ENCODE assay signal across 8 cellular contexts in genomic region chr16:85610446-85611204, GRCh38. TPM values are rescaled to one million over a fixed set of nuclear protein-coding genes. Genes with fewer than 3 reads are reported as not detected.
DNase-seq lines count a peak whose midpoint lies in the region; ATAC-seq and TF ChIP-seq lines count a peak whose summit lies in the region.

No MANE protein-coding gene starts in this region.

- peaks cover 3% of the 10 kb centered on the region for H3F3A ChIP-seq in neural cell (ENCODE audit: insufficient read depth, low read length, poor library complexity, severe bottlenecking)

- H3K4me2 ChIP-seq in neural cell (ENCODE audit: low read length): peak overlapping the region; percentile 25

- H3K27ac ChIP-seq in neural cell (ENCODE audit: low read length): peak overlapping the region; percentile 55

- H4K20me1 ChIP-seq in neural cell (ENCODE audit: insufficient read depth): no peaks in the 10 kb centered on the region

- peak; percentile 96 for TF ChIP-seq CTCF in LNCAP (IDR thresholded peaks at IDR 0.05)
- peak; percentile 92 for TF ChIP-seq CTCF in foreskin fibroblast (IDR thresholded peaks at IDR 0.05; ENCODE audit: low read depth, low read length)
- peak; percentile 98 for TF ChIP-seq CTCF in neural cell (IDR thresholded peaks at IDR 0.05; ENCODE audit: poor library complexity, severe bottlenecking)

- peak; percentile 97 for TF ChIP-seq RAD21 in neural cell (conservative IDR thresholded peaks at IDR 0.05)

- no peaks in the 10 kb centered on the region for H3K9me3 ChIP-seq in neural cell (ENCODE audit: low read length)

- H2AFZ ChIP-seq in neural cell (ENCODE audit: low read depth, low read length): no peak overlapping the region

- H3K9ac ChIP-seq in neural cell (ENCODE audit: low read length): peak overlapping the region; percentile 69

- no peak for TF ChIP-seq EP300 in neural cell (conservative IDR thresholded peaks at IDR 0.05; ENCODE audit: poor library complexity, severe bottlenecking)

- ATAC-seq in GM21381 (IDR thresholded peaks at IDR 0.05; ENCODE audit: unreplicated experiment): peak; percentile 36
- peak; percentile 73 for ATAC-seq in stimulated activated naive CD8-positive, alpha-beta T cell treated with anti-CD3 and anti-CD28 coated beads, Interleukin-15, Interleukin-2, amounts not matched to agents 100 U/mL and 50 U/mL, for 24 hours

- H3K36me3 ChIP-seq in neural cell (ENCODE audit: insufficient read depth, low read length): no peaks in the 10 kb centered on the region

- DNase-seq in C1 segment of cervical spinal cord (lab: John Stamatoyannopoulos, UW) (peak in 13 of 14 donors; percentile 49 to 90 (median 78)), SHP77 (lab: John Stamatoyannopoulos, UW) (peak; percentile 86 to 88), foreskin fibroblast (peak; percentile 85 to 94)
- peak; percentile 79 for DNase-seq in activated effector memory CD4-positive, alpha-beta T cell treated with Interleukin-2 at 50 U/mL for 16 hours
- peak; percentile 96 for DNase-seq in stimulated activated naive CD8-positive, alpha-beta T cell treated with anti-CD3 and anti-CD28 coated beads, Interleukin-15, Interleukin-2, amounts not matched to agents 100 U/mL and 50 U/mL, for 24 hours

- H3K27me3 ChIP-seq in neural cell (ENCODE audit: insufficient read depth, low read depth, low read length): no peaks in the 10 kb centered on the region

- no peaks in the 10 kb centered on the region for H3K9me2 ChIP-seq in neural cell (ENCODE audit: insufficient read depth, low read length)

- peaks cover 74% of the 10 kb centered on the region for H3K79me2 ChIP-seq in neural cell (replicated peaks; ENCODE audit: insufficient read depth, low read length)

- H3K4me3 ChIP-seq in foreskin fibroblast (ENCODE audit: low read depth in 1 of 2, low read length in 2 of 2) (no peak overlapping the region), neural cell (ENCODE audit: low read length) (peak overlapping the region; percentile 76)

TF ChIP-seq in neural cell, 6 proteins besides CTCF, POLR2A, EP300 and RAD21:
- TF ChIP-seq TAF1 (IDR thresholded peaks at IDR 0.05; ENCODE audit: low read depth): no peak
- TF ChIP-seq MXI1 (conservative IDR thresholded peaks at IDR 0.05; ENCODE audit: poor library complexity, severe bottlenecking): peak; percentile 33
- TF ChIP-seq SMC3 (conservative IDR thresholded peaks at IDR 0.05; ENCODE audit: poor library complexity): peak; percentile 97
- TF ChIP-seq POLR2AphosphoS5 (IDR thresholded peaks at IDR 0.05): no peak
- TF ChIP-seq, protein P1, sequence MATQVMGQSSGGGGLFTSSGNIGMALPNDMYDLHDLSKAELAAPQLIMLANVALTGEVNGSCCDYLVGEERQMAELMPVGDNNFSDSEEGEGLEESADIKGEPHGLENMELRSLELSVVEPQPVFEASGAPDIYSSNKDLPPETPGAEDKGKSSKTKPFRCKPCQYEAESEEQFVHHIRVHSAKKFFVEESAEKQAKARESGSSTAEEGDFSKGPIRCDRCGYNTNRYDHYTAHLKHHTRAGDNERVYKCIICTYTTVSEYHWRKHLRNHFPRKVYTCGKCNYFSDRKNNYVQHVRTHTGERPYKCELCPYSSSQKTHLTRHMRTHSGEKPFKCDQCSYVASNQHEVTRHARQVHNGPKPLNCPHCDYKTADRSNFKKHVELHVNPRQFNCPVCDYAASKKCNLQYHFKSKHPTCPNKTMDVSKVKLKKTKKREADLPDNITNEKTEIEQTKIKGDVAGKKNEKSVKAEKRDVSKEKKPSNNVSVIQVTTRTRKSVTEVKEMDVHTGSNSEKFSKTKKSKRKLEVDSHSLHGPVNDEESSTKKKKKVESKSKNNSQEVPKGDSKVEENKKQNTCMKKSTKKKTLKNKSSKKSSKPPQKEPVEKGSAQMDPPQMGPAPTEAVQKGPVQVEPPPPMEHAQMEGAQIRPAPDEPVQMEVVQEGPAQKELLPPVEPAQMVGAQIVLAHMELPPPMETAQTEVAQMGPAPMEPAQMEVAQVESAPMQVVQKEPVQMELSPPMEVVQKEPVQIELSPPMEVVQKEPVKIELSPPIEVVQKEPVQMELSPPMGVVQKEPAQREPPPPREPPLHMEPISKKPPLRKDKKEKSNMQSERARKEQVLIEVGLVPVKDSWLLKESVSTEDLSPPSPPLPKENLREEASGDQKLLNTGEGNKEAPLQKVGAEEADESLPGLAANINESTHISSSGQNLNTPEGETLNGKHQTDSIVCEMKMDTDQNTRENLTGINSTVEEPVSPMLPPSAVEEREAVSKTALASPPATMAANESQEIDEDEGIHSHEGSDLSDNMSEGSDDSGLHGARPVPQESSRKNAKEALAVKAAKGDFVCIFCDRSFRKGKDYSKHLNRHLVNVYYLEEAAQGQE (IDR thresholded peaks at IDR 0.05; ENCODE audit: borderline replicate concordance): no peak
- no peak for TF ChIP-seq EZH2 (IDR thresholded peaks at IDR 0.05; ENCODE audit: borderline replicate concordance, insufficient read depth, low read length, poor library complexity, severe bottlenecking)
TF ChIP-seq in neural cell: peak in this region for 2.

RNA-seq across cellular contexts. Expression of gene GSE1, which starts 2.5 kb away (rescaled TPM):
- polyA plus RNA-seq in neural cell: 35.6 and 38.3 TPM in 2 replicates
- polyA minus RNA-seq in neural cell: 65.7 and 89.0 TPM in 2 replicates
